In the genomic region with DNA sequence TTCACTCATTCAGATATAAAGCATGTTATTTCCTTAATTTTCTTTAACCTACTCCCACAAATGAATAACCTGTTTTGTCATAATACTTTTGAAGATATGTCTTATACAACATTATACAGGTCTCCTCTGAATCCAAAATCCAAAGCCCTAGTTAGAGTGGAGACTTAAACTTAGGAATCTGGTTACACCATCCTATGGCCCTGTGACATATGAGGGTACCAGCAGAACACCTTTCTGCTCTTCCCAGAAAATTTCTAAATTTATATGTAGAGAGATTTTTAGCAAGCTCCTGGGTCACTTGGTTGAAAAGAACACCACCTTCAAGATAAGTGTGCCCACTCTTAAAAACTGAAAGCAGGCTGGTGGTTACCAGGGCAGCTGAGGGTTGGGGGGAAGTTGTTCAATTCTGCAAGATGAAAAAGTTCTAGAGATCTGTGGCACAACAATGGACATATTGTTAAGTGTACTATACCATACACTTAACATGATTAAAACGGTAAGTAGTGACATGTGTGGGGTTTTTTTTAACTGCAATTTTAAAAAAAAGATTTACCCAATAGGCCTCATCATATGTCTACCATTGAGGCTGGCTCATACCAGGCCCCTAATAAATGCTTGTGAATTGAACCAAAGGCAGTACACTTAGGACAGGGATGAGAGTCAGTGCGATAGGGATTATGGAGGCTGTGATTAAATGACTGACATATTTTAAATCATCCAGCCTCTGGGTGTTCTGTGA, we compare ENCODE assay signal across 26 cellular contexts.
"Had no signal": no experiment of that assay in that cellular context is flagged by ENCODE, and none has a peak within 500 bp of the region (broad histone marks: within the 10 kb centered on the region; RNA-seq: fewer than 3 reads in every experiment).

No MANE protein-coding gene starts in this region.

- H3K27me3 Mint-ChIP-seq: naive B cell; natural killer cell treated with Interleukin-12 subunit alpha and Interleukin-12 subunit beta and Interleukin-15 and Interleukin-18, amount 100 ng/mL, for 72 hours had no signal

- H3K9me3 ChIP-seq: mucosa of descending colon, neutrophil, pancreas, right atrium auricular region, sigmoid colon, testis, tibial artery, upper lobe of left lung, uterus had no signal

- H3K4me1 ChIP-seq: pancreas, testis, upper lobe of left lung, uterus had no signal

- H3K4me3 Mint-ChIP-seq: mesothelial cell of epicardium; natural killer cell treated with Interleukin-12 subunit alpha and Interleukin-12 subunit beta and Interleukin-15 and Interleukin-18, amount 100 ng/mL, for 72 hours; neural crest cell; stimulated activated effector memory CD8-positive, alpha-beta T cell treated with anti-CD3 and anti-CD28 coated beads, Interleukin-12 subunit alpha, Interleukin-12 subunit beta, amount 100 ng/mL, for 72 hours had no signal

- ATAC-seq: left lobe of liver; mucosa of descending colon; natural killer cell treated with Interleukin-12 subunit alpha and Interleukin-12 subunit beta and Interleukin-15 and Interleukin-18, amount 100 ng/mL, for 72 hours; pancreas; stimulated activated effector memory CD8-positive, alpha-beta T cell treated with anti-CD3 and anti-CD28 coated beads, Interleukin-12 subunit alpha, Interleukin-12 subunit beta, amount 100 ng/mL, for 72 hours; stimulated activated naive CD8-positive, alpha-beta T cell treated with anti-CD3 and anti-CD28 coated beads, Interleukin-15, Interleukin-2, amounts not matched to agents 100 U/mL and 50 U/mL, for 24 hours had no signal

- DNase-seq: dorsolateral prefrontal cortex; effector CD4-positive, alpha-beta T cell; mesenchymal stem cell; mucosa of descending colon; naive B cell; pancreas; sigmoid colon; stimulated activated CD4-positive, alpha-beta T cell treated with anti-CD3 and anti-CD28 coated beads, Interleukin-2, amount 100 ng/mL, for 24 hours; stimulated activated CD4-positive, alpha-beta T cell treated with anti-CD3 and anti-CD28 coated beads, Interleukin-4, amount 100 ng/mL, for 24 hours; stimulated activated naive CD8-positive, alpha-beta T cell treated with anti-CD3 and anti-CD28 coated beads, Interleukin-15, Interleukin-2, amounts not matched to agents 100 U/mL and 50 U/mL, for 24 hours; substantia nigra; testis; tibial artery; upper lobe of left lung; uterus had no signal

- H3K4me3 ChIP-seq: dorsolateral prefrontal cortex, lung, mucosa of descending colon, pancreas, right atrium auricular region, sigmoid colon, testis, tibial artery, upper lobe of left lung, uterus had no signal

- H3K9me3 Mint-ChIP-seq: mesothelial cell of epicardium; naive B cell; natural killer cell treated with Interleukin-12 subunit alpha and Interleukin-12 subunit beta and Interleukin-15 and Interleukin-18, amount 100 ng/mL, for 72 hours; neural crest cell; stimulated activated effector memory CD8-positive, alpha-beta T cell treated with anti-CD3 and anti-CD28 coated beads, Interleukin-12 subunit alpha, Interleukin-12 subunit beta, amount 100 ng/mL, for 72 hours had no signal

- FAIRE-seq: colon, frontal cortex, keratinocyte, pancreas had no signal

- H3K36me3 ChIP-seq: pancreas, right atrium auricular region, sigmoid colon, uterus had no signal

- H3K27ac ChIP-seq: neutrophil, pancreas, sigmoid colon, testis, tibial artery, upper lobe of left lung had no signal

- H3K27me3 ChIP-seq: dorsolateral prefrontal cortex, neutrophil, pancreas, right atrium auricular region, sigmoid colon, testis, tibial artery, upper lobe of left lung, uterus had no signal

- H3K36me3 Mint-ChIP-seq: natural killer cell treated with Interleukin-12 subunit alpha and Interleukin-12 subunit beta and Interleukin-15 and Interleukin-18, amount 100 ng/mL, for 72 hours had no signal

- H3K27ac Mint-ChIP-seq: mesothelial cell of epicardium; stimulated activated effector memory CD8-positive, alpha-beta T cell treated with anti-CD3 and anti-CD28 coated beads, Interleukin-12 subunit alpha, Interleukin-12 subunit beta, amount 100 ng/mL, for 72 hours had no signal
